Comparison of ENCODE assay signal across 1 cellular context in genomic region chr1:51948491-51948915, GRCh38.
TF ChIP-seq lines count a peak whose summit lies in the region.

No MANE protein-coding gene starts in this region.

TF ChIP-seq in SK-N-SH, 30 proteins besides CTCF, POLR2A, EP300 and RAD21 (continued from another document):
- TF ChIP-seq USF2 (IDR thresholded peaks at IDR 0.05; ENCODE audit: borderline replicate concordance, low read depth, low read length) (no peak), NFIC (IDR thresholded peaks at IDR 0.05; ENCODE audit: borderline replicate concordance) (no peak), RCOR1 (IDR thresholded peaks at IDR 0.05; ENCODE audit: low read length) (no peak), MEF2A (IDR thresholded peaks at IDR 0.05; ENCODE audit: borderline replicate concordance, low read depth) (no peak), FOXM1 (IDR thresholded peaks at IDR 0.05; ENCODE audit: low read depth) (no peak), SIN3A (IDR thresholded peaks at IDR 0.05; ENCODE audit: borderline replicate concordance, low read depth, low read length) (no peak)
- TF ChIP-seq, protein P1, sequence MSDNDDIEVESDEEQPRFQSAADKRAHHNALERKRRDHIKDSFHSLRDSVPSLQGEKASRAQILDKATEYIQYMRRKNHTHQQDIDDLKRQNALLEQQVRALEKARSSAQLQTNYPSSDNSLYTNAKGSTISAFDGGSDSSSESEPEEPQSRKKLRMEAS (IDR thresholded peaks at IDR 0.05; ENCODE audit: low read depth), result no peak
